ENCODE assay signal across 1 cellular context in genomic region chr4:75895744-75896314, GRCh38.
TF ChIP-seq lines count a peak whose summit lies in the region.

No MANE protein-coding gene starts in this region.

TF ChIP-seq in HCT116, 20 proteins besides CTCF, POLR2A, EP300 and RAD21 (continued from another document):
- TF ChIP-seq, protein P1, sequence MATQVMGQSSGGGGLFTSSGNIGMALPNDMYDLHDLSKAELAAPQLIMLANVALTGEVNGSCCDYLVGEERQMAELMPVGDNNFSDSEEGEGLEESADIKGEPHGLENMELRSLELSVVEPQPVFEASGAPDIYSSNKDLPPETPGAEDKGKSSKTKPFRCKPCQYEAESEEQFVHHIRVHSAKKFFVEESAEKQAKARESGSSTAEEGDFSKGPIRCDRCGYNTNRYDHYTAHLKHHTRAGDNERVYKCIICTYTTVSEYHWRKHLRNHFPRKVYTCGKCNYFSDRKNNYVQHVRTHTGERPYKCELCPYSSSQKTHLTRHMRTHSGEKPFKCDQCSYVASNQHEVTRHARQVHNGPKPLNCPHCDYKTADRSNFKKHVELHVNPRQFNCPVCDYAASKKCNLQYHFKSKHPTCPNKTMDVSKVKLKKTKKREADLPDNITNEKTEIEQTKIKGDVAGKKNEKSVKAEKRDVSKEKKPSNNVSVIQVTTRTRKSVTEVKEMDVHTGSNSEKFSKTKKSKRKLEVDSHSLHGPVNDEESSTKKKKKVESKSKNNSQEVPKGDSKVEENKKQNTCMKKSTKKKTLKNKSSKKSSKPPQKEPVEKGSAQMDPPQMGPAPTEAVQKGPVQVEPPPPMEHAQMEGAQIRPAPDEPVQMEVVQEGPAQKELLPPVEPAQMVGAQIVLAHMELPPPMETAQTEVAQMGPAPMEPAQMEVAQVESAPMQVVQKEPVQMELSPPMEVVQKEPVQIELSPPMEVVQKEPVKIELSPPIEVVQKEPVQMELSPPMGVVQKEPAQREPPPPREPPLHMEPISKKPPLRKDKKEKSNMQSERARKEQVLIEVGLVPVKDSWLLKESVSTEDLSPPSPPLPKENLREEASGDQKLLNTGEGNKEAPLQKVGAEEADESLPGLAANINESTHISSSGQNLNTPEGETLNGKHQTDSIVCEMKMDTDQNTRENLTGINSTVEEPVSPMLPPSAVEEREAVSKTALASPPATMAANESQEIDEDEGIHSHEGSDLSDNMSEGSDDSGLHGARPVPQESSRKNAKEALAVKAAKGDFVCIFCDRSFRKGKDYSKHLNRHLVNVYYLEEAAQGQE (IDR thresholded peaks at IDR 0.05; ENCODE audit: low read depth): no peak
- TF ChIP-seq EZH2 (IDR thresholded peaks at IDR 0.05) (no peak), YY1 (IDR thresholded peaks at IDR 0.05; ENCODE audit: extremely low read depth, insufficient replicate concordance, low read depth, low read length) (no peak), SRF (IDR thresholded peaks at IDR 0.05; ENCODE audit: low read depth) (no peak), TCF7L2 (IDR thresholded peaks at IDR 0.05; ENCODE audit: borderline replicate concordance, extremely low read depth, insufficient read depth, insufficient read length) (no peak), POLR2AphosphoS5 (IDR thresholded peaks at IDR 0.05; ENCODE audit: low read depth, low read length) (no peak), SP1 (IDR thresholded peaks at IDR 0.05; ENCODE audit: low read depth) (no peak), ZNF274 (IDR thresholded peaks at IDR 0.05; ENCODE audit: low read depth, low read length) (no peak), JUND (IDR thresholded peaks at IDR 0.05) (no peak), EZH2phosphoT487 (IDR thresholded peaks at IDR 0.05; ENCODE audit: borderline replicate concordance) (no peak)
- TF ChIP-seq, protein P2, sequence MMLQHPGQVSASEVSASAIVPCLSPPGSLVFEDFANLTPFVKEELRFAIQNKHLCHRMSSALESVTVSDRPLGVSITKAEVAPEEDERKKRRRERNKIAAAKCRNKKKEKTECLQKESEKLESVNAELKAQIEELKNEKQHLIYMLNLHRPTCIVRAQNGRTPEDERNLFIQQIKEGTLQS (IDR thresholded peaks at IDR 0.05): no peak
